8 cellular contexts compared by ENCODE assay signal in genomic region chr7:141550694-141551079, GRCh38. TPM values are rescaled to one million over a fixed set of nuclear protein-coding genes. Genes with fewer than 3 reads are reported as not detected.
DNase-seq lines count a peak whose midpoint lies in the region; ATAC-seq, FAIRE-seq and TF ChIP-seq lines count a peak whose summit lies in the region.

No MANE protein-coding gene starts in this region.

- H3K27ac ChIP-seq in KOPT-K1 (ENCODE audit: low read depth, low read length, poor library complexity, severe bottlenecking) (peak overlapping the region; percentile 67), body of pancreas (peak overlapping the region in 2 of 4 donors; percentile 8 to 26)

- peak overlapping the region; percentile 93 for H3K27ac Mint-ChIP-seq in activated CD4-positive, alpha-beta T cell treated with anti-CD3 and anti-CD28 coated beads, Interleukin-2, amount 10 ng/mL, durations not matched to agents 24 days and 14 days
- peak overlapping the region; percentile 80 to 93 (median 86) for H3K27ac Mint-ChIP-seq in immature natural killer cell
- H3K27ac Mint-ChIP-seq in stimulated activated naive CD8-positive, alpha-beta T cell treated with anti-CD3 and anti-CD28 coated beads, Interleukin-15, Interleukin-2, amounts not matched to agents 100 ng/mL and 50 ng/mL, for 24 hours, result peak overlapping the region; percentile 92

- H3K4me1 Mint-ChIP-seq in activated CD4-positive, alpha-beta T cell treated with anti-CD3 and anti-CD28 coated beads, Interleukin-2, amount 10 ng/mL, durations not matched to agents 24 days and 14 days, result peaks cover 39% of the 10 kb centered on the region
- H3K4me1 Mint-ChIP-seq in immature natural killer cell, result peaks cover 34 to 48% of the 10 kb centered on the region in 2 donors
- peaks cover 53% of the 10 kb centered on the region for H3K4me1 Mint-ChIP-seq in stimulated activated naive CD8-positive, alpha-beta T cell treated with anti-CD3 and anti-CD28 coated beads, Interleukin-15, Interleukin-2, amounts not matched to agents 100 ng/mL and 50 ng/mL, for 24 hours (ENCODE audit: low read depth)

- H3K36me3 ChIP-seq in KOPT-K1 (ENCODE audit: insufficient read depth, low read length) (peaks cover 11% of the 10 kb centered on the region), body of pancreas (replicated peaks in 1 of 2; ENCODE audit: insufficient read depth in 1 of 2, low read depth in 2 of 2) (no peaks in the 10 kb centered on the region)

- peak overlapping the region; percentile 89 to 97 for H3K4me3 ChIP-seq in body of pancreas

- H3K9me3 ChIP-seq in KOPT-K1 (ENCODE audit: insufficient read depth, low read length, poor library complexity, severe bottlenecking), result no peaks in the 10 kb centered on the region
- no peaks in the 10 kb centered on the region for H3K9me3 ChIP-seq in body of pancreas

- peak overlapping the region; percentile 89 for H3K4me3 Mint-ChIP-seq in activated CD4-positive, alpha-beta T cell treated with anti-CD3 and anti-CD28 coated beads, Interleukin-2, amount 10 ng/mL, durations not matched to agents 24 days and 14 days
- H3K4me3 Mint-ChIP-seq in immature natural killer cell, result peak overlapping the region; percentile 88 to 93 (median 91)
- peak overlapping the region; percentile 97 for H3K4me3 Mint-ChIP-seq in stimulated activated naive CD8-positive, alpha-beta T cell treated with anti-CD3 and anti-CD28 coated beads, Interleukin-15, Interleukin-2, amounts not matched to agents 100 ng/mL and 50 ng/mL, for 24 hours

- no peaks in the 10 kb centered on the region for H3K27me3 Mint-ChIP-seq in activated CD4-positive, alpha-beta T cell treated with anti-CD3 and anti-CD28 coated beads, Interleukin-2, amount 10 ng/mL, durations not matched to agents 24 days and 14 days
- H3K27me3 Mint-ChIP-seq in immature natural killer cell (ENCODE audit: low read depth in 3 of 3), result peaks cover 2% of the 10 kb centered on the region in 3 donors
- H3K27me3 Mint-ChIP-seq in stimulated activated naive CD8-positive, alpha-beta T cell treated with anti-CD3 and anti-CD28 coated beads, Interleukin-15, Interleukin-2, amounts not matched to agents 100 ng/mL and 50 ng/mL, for 24 hours, result no peaks in the 10 kb centered on the region

- H3K27me3 ChIP-seq in body of pancreas, result no peaks in the 10 kb centered on the region

- no peak for DNase-seq in activated CD4-positive, alpha-beta T cell treated with anti-CD3 and anti-CD28 coated beads, Interleukin-2, amount 10 ng/mL, durations not matched to agents 24 days and 14 days
- DNase-seq in activated CD4-positive, alpha-beta T cell treated with anti-CD3 and anti-CD28 coated beads for 1 hour, result no peak
- DNase-seq in body of pancreas, result peak in 3 of 4 donors; percentile 2 to 17 (median 13)
- peak in 1 of 3 donors; percentile 6 for DNase-seq in immature natural killer cell
- no peak for DNase-seq in D721Med (ENCODE audit: insufficient read length, low spot score)

- ATAC-seq in body of pancreas (peak; percentile 35), GM18870 (IDR thresholded peaks at IDR 0.05; ENCODE audit: unreplicated experiment) (no peak)

- peaks cover 13% of the 10 kb centered on the region for H3K4me1 ChIP-seq in body of pancreas

- H3K9me3 Mint-ChIP-seq in activated CD4-positive, alpha-beta T cell treated with anti-CD3 and anti-CD28 coated beads, Interleukin-2, amount 10 ng/mL, durations not matched to agents 24 days and 14 days, result peaks cover 5% of the 10 kb centered on the region
- H3K9me3 Mint-ChIP-seq in immature natural killer cell, result peaks cover 0 to 1% (median 0%) of the 10 kb centered on the region in 6 donors
- H3K9me3 Mint-ChIP-seq in stimulated activated naive CD8-positive, alpha-beta T cell treated with anti-CD3 and anti-CD28 coated beads, Interleukin-15, Interleukin-2, amounts not matched to agents 100 ng/mL and 50 ng/mL, for 24 hours, result no peaks in the 10 kb centered on the region

- no peak for FAIRE-seq in D721Med (lab: Jason Lieb, UNC)

- H3K36me3 Mint-ChIP-seq in activated CD4-positive, alpha-beta T cell treated with anti-CD3 and anti-CD28 coated beads, Interleukin-2, amount 10 ng/mL, durations not matched to agents 24 days and 14 days (ENCODE audit: low read depth), result peaks cover 43% of the 10 kb centered on the region
- H3K36me3 Mint-ChIP-seq in immature natural killer cell, result peaks cover 0 to 27% (median 6%) of the 10 kb centered on the region in 3 donors
- H3K36me3 Mint-ChIP-seq in stimulated activated naive CD8-positive, alpha-beta T cell treated with anti-CD3 and anti-CD28 coated beads, Interleukin-15, Interleukin-2, amounts not matched to agents 100 ng/mL and 50 ng/mL, for 24 hours (ENCODE audit: low read depth), result peaks cover 35% of the 10 kb centered on the region

- 32 to 44% methylated on average over 13 of the region's 13 CpGs for WGBS in body of pancreas, 2 donors

- TF ChIP-seq CTCF in body of pancreas (IDR thresholded peaks at IDR 0.05) (no peak), D721Med (IDR thresholded peaks at IDR 0.05; ENCODE audit: insufficient read depth, missing control alignments) (no peak)

- intact Hi-C loops in activated CD4-positive, alpha-beta T cell treated with anti-CD3 and anti-CD28 coated beads, Interleukin-2, amount 10 ng/mL, durations not matched to agents 24 days and 14 days (cut with micrococcal nuclease), result loop anchor here (1.0 to 10.0 kb wide), 2 partner anchors 188 to 1254 kb away; partner anchors contain the start of gene SSBP1
- intact Hi-C loops in body of pancreas (cut with DNase I), result no loop called here

- TF ChIP-seq POLR2A in body of pancreas (IDR thresholded peaks at IDR 0.05), result no peak

RNA-seq across cellular contexts. Expression of gene AGK, which starts 0.5 kb away (rescaled TPM):
- 146 and 151 TPM in 2 replicates for total RNA-seq in activated CD4-positive, alpha-beta T cell treated with anti-CD3 and anti-CD28 coated beads, Interleukin-2, amount 10 ng/mL, durations not matched to agents 24 days and 14 days
- 10 to 100 TPM; 12.7 to 30.7 TPM for total RNA-seq in body of pancreas
- polyA plus RNA-seq in immature natural killer cell, result 100 to 1,000 TPM; 104 to 125 (median 108) TPM

Comparison
In these comparisons a context has a peak if more than half of its experiments do, and no peak if none do; other contexts are left out.
1. DNase-seq: peak in body of pancreas (3 of 4); none in activated CD4-positive, alpha-beta T cell treated with anti-CD3 and anti-CD28 coated beads, Interleukin-2, amount 10 ng/mL, durations not matched to agents 24 days and 14 days (single experiment), activated CD4-positive, alpha-beta T cell treated with anti-CD3 and anti-CD28 coated beads for 1 hour (single experiment) and D721Med (single experiment).
2. Peak in every context shown above with its lines, with median percentiles within 50 percentile points of each other: H3K27ac Mint-ChIP-seq and H3K4me3 Mint-ChIP-seq.